ENCODE assay signal across 1 cellular context in genomic region chr18:62325806-62326645, GRCh38.
TF ChIP-seq lines count a peak whose summit lies in the region.

No MANE protein-coding gene starts in this region.

TF ChIP-seq in IMR-90, 13 proteins besides CTCF, POLR2A, EP300 and RAD21 (continued from another document):
- TF ChIP-seq RCOR1 (IDR thresholded peaks at IDR 0.05; ENCODE audit: insufficient replicate concordance, low read length) (no peak), BHLHE40 (IDR thresholded peaks at IDR 0.05; ENCODE audit: low read depth, low read length) (no peak)
